Comparison of ENCODE assay signal across 8 cellular contexts in genomic region chr10:3887404-3887803, GRCh38.
DNase-seq lines count a peak whose midpoint lies in the region; ATAC-seq, FAIRE-seq and TF ChIP-seq lines count a peak whose summit lies in the region.

No MANE protein-coding gene starts in this region.

- ATAC-seq in GM19397 (IDR thresholded peaks at IDR 0.05; ENCODE audit: unreplicated experiment), result peak; percentile 13
- no peak for ATAC-seq in RWPE2 (ENCODE audit: low read depth)
- no peak for ATAC-seq in foreskin keratinocyte

- H3K4me3 ChIP-seq in RWPE2 (ENCODE audit: severe bottlenecking), result no peak overlapping the region
- H3K4me3 ChIP-seq in smooth muscle cell, result no peak overlapping the region

- H3K79me2 ChIP-seq in smooth muscle cell (ENCODE audit: low read depth), result no peaks in the 10 kb centered on the region

- H4K20me1 ChIP-seq in smooth muscle cell (ENCODE audit: low read depth), result no peaks in the 10 kb centered on the region

- FAIRE-seq in urothelium cell line (lab: Jason Lieb, UNC), result no peak

- no peaks in the 10 kb centered on the region for H3K27me3 ChIP-seq in RWPE2 (ENCODE audit: insufficient read depth, poor library complexity, severe bottlenecking)
- H3K27me3 ChIP-seq in foreskin keratinocyte, result no peaks in the 10 kb centered on the region
- no peaks in the 10 kb centered on the region for H3K27me3 ChIP-seq in smooth muscle cell (ENCODE audit: low read depth)

- peaks cover 18% of the 10 kb centered on the region for H3F3A ChIP-seq in smooth muscle cell (ENCODE audit: low read depth)

- TF ChIP-seq CTCF in RWPE2 (IDR thresholded peaks at IDR 0.05; ENCODE audit: poor library complexity, severe bottlenecking), result no peak
- no peak for TF ChIP-seq CTCF in foreskin keratinocyte (conservative IDR thresholded peaks at IDR 0.05)
- no peak for TF ChIP-seq CTCF in smooth muscle cell (IDR thresholded peaks at IDR 0.05; ENCODE audit: borderline replicate concordance, insufficient read depth, poor library complexity, severe bottlenecking)

- DNase-seq in RWPE2 (ENCODE audit: low spot score) (no peak), foreskin keratinocyte (no peak), smooth muscle cell (lab: John Stamatoyannopoulos, UW; ENCODE audit: unreplicated experiment) (no peak), urothelium cell line (ENCODE audit: low spot score) (no peak), AML-193 (lab: John Stamatoyannopoulos, UW) (no peak), HT-29 (ENCODE audit: low spot score) (no peak), NCI-H82 treated with DMSO at 0.1 percent for 48 hours (lab: John Stamatoyannopoulos, UW; ENCODE audit: unreplicated experiment) (no peak)

- peak overlapping the region; percentile 66 for H3K4me2 ChIP-seq in smooth muscle cell

- H3K4me1 ChIP-seq in RWPE2 (ENCODE audit: insufficient read depth, poor library complexity, severe bottlenecking), result peaks cover 44% of the 10 kb centered on the region
- peaks cover 41% of the 10 kb centered on the region for H3K4me1 ChIP-seq in foreskin keratinocyte
- peaks cover 37% of the 10 kb centered on the region for H3K4me1 ChIP-seq in smooth muscle cell (ENCODE audit: low read depth)

- H3K9me3 ChIP-seq in RWPE2 (ENCODE audit: severe bottlenecking) (no peaks in the 10 kb centered on the region), smooth muscle cell (replicated peaks; ENCODE audit: low read depth) (no peaks in the 10 kb centered on the region)

- H3K27ac ChIP-seq in RWPE2 (ENCODE audit: poor library complexity, severe bottlenecking) (peak overlapping the region; percentile 99), foreskin keratinocyte (peak overlapping the region; percentile 99), smooth muscle cell (ENCODE audit: low read depth) (peak overlapping the region; percentile 99)

- H2AFZ ChIP-seq in smooth muscle cell (ENCODE audit: low read depth), result no peak overlapping the region

- WGBS in smooth muscle cell (ENCODE audit: low lambda C conversion rate), result 52% methylated on average over 7 of the region's 7 CpGs

- no peaks in the 10 kb centered on the region for H3K36me3 ChIP-seq in RWPE2 (ENCODE audit: low read depth)
- H3K36me3 ChIP-seq in smooth muscle cell (ENCODE audit: low read depth), result no peaks in the 10 kb centered on the region

- H3K9ac ChIP-seq in smooth muscle cell (ENCODE audit: low read depth), result peak overlapping the region; percentile 97
